ENCODE assay signal across 24 cellular contexts in the genomic region with DNA sequence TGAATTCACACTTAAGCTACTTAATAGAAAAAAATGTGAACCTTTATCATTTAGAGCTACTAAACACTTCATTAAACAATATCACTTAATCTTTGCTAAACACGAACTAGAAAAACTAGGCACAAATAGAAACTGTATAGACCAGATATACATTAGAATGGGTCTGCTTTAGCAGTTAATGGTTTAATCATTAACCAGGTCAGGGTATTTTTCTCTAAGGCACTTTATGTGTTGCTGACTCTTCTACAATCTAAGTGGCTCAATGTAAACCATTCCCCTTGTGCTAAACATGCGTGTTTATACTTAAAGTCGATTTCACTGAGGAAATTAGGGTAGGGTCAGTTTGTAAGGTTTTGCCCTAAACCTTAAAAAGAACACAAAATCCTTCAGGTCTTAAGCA. TPM values are rescaled to one million over a fixed set of nuclear protein-coding genes. Genes with fewer than 3 reads are reported as not detected.
DNase-seq lines count a peak whose midpoint lies in the region; TF ChIP-seq lines count a peak whose summit lies in the region.
"Had no signal": no experiment of that assay in that cellular context is flagged by ENCODE, and none has a peak within 500 bp of the region (broad histone marks: within the 10 kb centered on the region; RNA-seq: fewer than 3 reads in every experiment).

No MANE protein-coding gene starts in this region.

- peak overlapping the region; percentile 2 for H3K9ac ChIP-seq in endocrine pancreas (ENCODE audit: control insufficient read depth, insufficient read depth, low read length)
- H3K9ac ChIP-seq: SK-N-SH had no signal

- H3K27ac Mint-ChIP-seq in progenitor cell of endocrine pancreas, result peak overlapping the region; percentile 87

- TF ChIP-seq CTCF in 22Rv1 (IDR thresholded peaks at IDR 0.05) (no peak), progenitor cell of endocrine pancreas (IDR thresholded peaks at IDR 0.05; ENCODE audit: unreplicated experiment) (no peak)

- no peaks in the 10 kb centered on the region for H3K9me3 ChIP-seq in endocrine pancreas (ENCODE audit: control insufficient read depth, low read length)
- H3K9me3 ChIP-seq: ovary, SK-N-SH, suprapubic skin had no signal

- peak overlapping the region; percentile 49 for H3K27ac ChIP-seq in 22Rv1
- H3K27ac ChIP-seq: ovary had no signal

- H3K36me3 Mint-ChIP-seq in progenitor cell of endocrine pancreas (ENCODE audit: insufficient read depth), result peaks cover 3% of the 10 kb centered on the region

- peaks cover 21% of the 10 kb centered on the region for H3K4me1 ChIP-seq in endocrine pancreas (ENCODE audit: control insufficient read depth, insufficient read depth, low read length)

- H3K4me3 ChIP-seq in endocrine pancreas (ENCODE audit: control insufficient read depth, insufficient read depth, low read length), result peak overlapping the region; percentile 81
- H3K4me3 ChIP-seq: ovary, suprapubic skin had no signal

- no peaks in the 10 kb centered on the region for H3K9me3 Mint-ChIP-seq in progenitor cell of endocrine pancreas (ENCODE audit: low read depth)
- H3K9me3 Mint-ChIP-seq: CD4-positive, alpha-beta memory T cell; stimulated activated naive B cell treated with anti-CD40 and anti-IgM and Interleukin-4, amounts not matched to agents 10 μg/mL and 1 μg/mL and 100 μg/mL, for 72 hours had no signal

- no peaks in the 10 kb centered on the region for H3K27me3 Mint-ChIP-seq in progenitor cell of endocrine pancreas
- H3K27me3 Mint-ChIP-seq: CD4-positive, alpha-beta memory T cell; stimulated activated naive B cell treated with anti-CD40 and anti-IgM and Interleukin-4, amounts not matched to agents 10 μg/mL and 1 μg/mL and 100 μg/mL, for 72 hours had no signal

- H3K4me3 Mint-ChIP-seq in progenitor cell of endocrine pancreas (ENCODE audit: low read depth), result no peak overlapping the region
- H3K4me3 Mint-ChIP-seq: nephron progenitor cell had no signal

- no peaks in the 10 kb centered on the region for H3K36me3 ChIP-seq in endocrine pancreas (ENCODE audit: control insufficient read depth, insufficient read depth, low read length)
- H3K36me3 ChIP-seq: ovary, spleen, suprapubic skin had no signal

- no peaks in the 10 kb centered on the region for H3K27me3 ChIP-seq in endocrine pancreas (ENCODE audit: control insufficient read depth, insufficient read depth, low read length)
- H3K27me3 ChIP-seq: dorsolateral prefrontal cortex, ovary, spleen, suprapubic skin had no signal

- H3K4me1 Mint-ChIP-seq in progenitor cell of endocrine pancreas (ENCODE audit: low read depth), result peaks cover 36% of the 10 kb centered on the region

- DNase-seq in NCI-H526 treated with DMSO at 0.1 percent for 48 hours (lab: John Stamatoyannopoulos, UW) (peak; percentile 32), progenitor cell of endocrine pancreas (ENCODE audit: low spot score, unreplicated experiment) (no peak), activated gamma-delta T cell (lab: John Stamatoyannopoulos, UW) (no peak), NCI-H2196 (lab: John Stamatoyannopoulos, UW; ENCODE audit: unreplicated experiment) (no peak)
- no peak for DNase-seq in activated T-cell treated with anti-CD3 and anti-CD28 coated beads, Interleukin-2, amount 50 U/mL, for 48 hours
- no peak for DNase-seq in central memory CD4-positive, alpha-beta T cell
- DNase-seq: activated gamma-delta T cell treated with Interleukin-2 at 50 U/mL for 16 hours; activated T-cell treated with anti-CD3 and anti-CD28 coated beads for 4 hours; CD4-positive, alpha-beta memory T cell; cerebellar nuclear complex; dorsolateral prefrontal cortex; left ventricle myocardium superior; NCI-H2081; NCI-H345; NCI-H82; nephron progenitor cell; ovary; SK-N-SH; spleen; stimulated activated CD4-positive, alpha-beta T cell treated with anti-CD3 and anti-CD28 coated beads, Interleukin-4, amount 100 ng/mL, for 1 hour; stimulated activated naive B cell treated with anti-CD40 and anti-IgM and Interleukin-4, amounts not matched to agents 10 μg/mL and 1 μg/mL and 100 μg/mL, for 72 hours had no signal

RNA-seq across cellular contexts. Expression of gene TMCC3, which starts 29.7 kb away (rescaled TPM):
- 15.9 and 18.7 TPM in 2 replicates for total RNA-seq in progenitor cell of endocrine pancreas
